In the genomic region with DNA sequence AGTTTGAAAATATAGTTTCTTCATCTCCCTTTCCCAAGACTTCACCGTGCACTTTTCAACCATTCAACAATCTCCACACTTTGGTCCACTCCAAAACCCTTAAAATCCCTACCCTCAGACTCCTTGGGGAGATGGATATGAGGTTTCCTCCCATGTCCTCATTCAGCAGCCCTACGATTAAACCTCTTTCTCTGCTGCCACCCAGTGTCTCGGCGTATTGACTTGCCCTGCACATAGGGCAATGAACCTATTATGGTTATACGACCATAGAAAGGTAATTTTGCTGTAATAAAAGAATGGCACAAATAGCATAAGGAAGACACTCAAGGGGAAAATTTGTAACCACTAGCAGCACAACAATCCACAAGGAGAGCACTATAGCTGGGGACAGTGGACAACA, we compare ENCODE assay signal across 12 cellular contexts.
DNase-seq lines count a peak whose midpoint lies in the region; ATAC-seq and TF ChIP-seq lines count a peak whose summit lies in the region.
"Had no signal": no experiment of that assay in that cellular context is flagged by ENCODE, and none has a peak within 500 bp of the region (broad histone marks: within the 10 kb centered on the region; RNA-seq: fewer than 3 reads in every experiment).

No MANE protein-coding gene starts in this region.

- H3K4me1 ChIP-seq in right atrium auricular region (no peaks in the 10 kb centered on the region), OCI-LY7 (ENCODE audit: insufficient read depth, low read length, poor library complexity, severe bottlenecking) (no peaks in the 10 kb centered on the region)
- H3K4me1 ChIP-seq: BLaER1 had no signal

- H4K20me1 ChIP-seq in OCI-LY7 (ENCODE audit: insufficient read depth, low read length) = no peaks in the 10 kb centered on the region
- H4K20me1 ChIP-seq: BLaER1 had no signal

- H3K27me3 ChIP-seq in right atrium auricular region = no peaks in the 10 kb centered on the region
- H3K27me3 ChIP-seq: BLaER1 had no signal

- H3K9me3 Mint-ChIP-seq in glutamatergic neuron (ENCODE audit: unreplicated experiment) = no peaks in the 10 kb centered on the region
- H3K9me3 Mint-ChIP-seq: stimulated activated naive CD8-positive, alpha-beta T cell treated with anti-CD3 and anti-CD28 coated beads, Interleukin-15, Interleukin-2, amounts not matched to agents 100 ng/mL and 50 ng/mL, for 24 hours had no signal

- no peak overlapping the region for H3K4me2 ChIP-seq in OCI-LY7 (ENCODE audit: low read length)
- H3K4me2 ChIP-seq: BLaER1 had no signal

- POLR2A ChIA-PET in OCI-LY7 (lab: Charles Lee) = no interaction called here

- ATAC-seq in left ventricle myocardium superior (peak; percentile 48), HG03097 (IDR thresholded peaks at IDR 0.05; ENCODE audit: low FRiP score, unreplicated experiment) (no peak), HG02981 (IDR thresholded peaks at IDR 0.05; ENCODE audit: unreplicated experiment) (no peak)
- ATAC-seq: activated T-cell treated with anti-CD3 and anti-CD28 coated beads, Interleukin-2, amount 50 U/mL, for 72 hours had no signal

- H3K27ac ChIP-seq in right atrium auricular region = no peak overlapping the region
- H3K27ac ChIP-seq in OCI-LY7 (ENCODE audit: low read depth, low read length, poor library complexity, severe bottlenecking) = no peak overlapping the region
- H3K27ac ChIP-seq: BLaER1 had no signal

- no peaks in the 10 kb centered on the region for H3K36me3 Mint-ChIP-seq in glutamatergic neuron (ENCODE audit: unreplicated experiment)

- H3K79me2 ChIP-seq in OCI-LY7 (ENCODE audit: insufficient read depth, low read depth, low read length) = no peaks in the 10 kb centered on the region

- BruUV-seq in OCI-LY7 (replicated peaks; lab: Mats Ljungman, UMichigan) = no TSS peak

- no peak overlapping the region for H2AFZ ChIP-seq in OCI-LY7 (ENCODE audit: low read length)

- H3K27me3 Mint-ChIP-seq in glutamatergic neuron (ENCODE audit: unreplicated experiment) = no peaks in the 10 kb centered on the region
- H3K27me3 Mint-ChIP-seq: IgD-negative memory B cell; stimulated activated naive CD8-positive, alpha-beta T cell treated with anti-CD3 and anti-CD28 coated beads, Interleukin-15, Interleukin-2, amounts not matched to agents 100 ng/mL and 50 ng/mL, for 24 hours had no signal

- peak; percentile 29 for DNase-seq in left ventricle myocardium superior
- DNase-seq in right atrium auricular region (ENCODE audit: low spot score) = no peak
- no peak for DNase-seq in OCI-LY7 (ENCODE audit: low spot score)
- DNase-seq in glutamatergic neuron = peak; percentile 13
- DNase-seq in stimulated activated CD8-positive, alpha-beta memory T cell treated with anti-CD3 and anti-CD28 coated beads, Interleukin-4, amount 100 ng/mL, for 48 hours = no peak
- DNase-seq in T-helper 1 cell = no peak
- DNase-seq: activated T-cell treated with anti-CD3 and anti-CD28 coated beads, Interleukin-2, amount 50 U/mL, for 72 hours had no signal

- no peaks in the 10 kb centered on the region for H3K36me3 ChIP-seq in right atrium auricular region
- H3K36me3 ChIP-seq in OCI-LY7 (ENCODE audit: insufficient read depth, low read length) = no peaks in the 10 kb centered on the region
- H3K36me3 ChIP-seq: BLaER1 had no signal

- no peaks in the 10 kb centered on the region for H3K9me3 ChIP-seq in right atrium auricular region
- H3K9me3 ChIP-seq in OCI-LY7 (ENCODE audit: low read length) = no peaks in the 10 kb centered on the region
- H3K9me3 ChIP-seq: BLaER1 had no signal

- TF ChIP-seq CTCF in right atrium auricular region (IDR thresholded peaks at IDR 0.05) (peak in 1 of 2 donors; percentile 23), OCI-LY7 (conservative IDR thresholded peaks at IDR 0.05; ENCODE audit: low read length) (0 out of 2 replicates have a peak, but pooled peaks have one; percentile 29), glutamatergic neuron (IDR thresholded peaks at IDR 0.05; ENCODE audit: partially characterized antibody, unreplicated experiment) (no peak)

- CTCF ChIA-PET in OCI-LY7 (lab: Charles Lee; ENCODE audit: unreplicated experiment) = no interaction called here

- H3K4me3 ChIP-seq in right atrium auricular region (no peak overlapping the region), OCI-LY7 (ENCODE audit: low read depth, low read length, poor library complexity, severe bottlenecking) (no peak overlapping the region)
- H3K4me3 ChIP-seq: BLaER1 had no signal

- no peak overlapping the region for H3K4me3 Mint-ChIP-seq in glutamatergic neuron (ENCODE audit: unreplicated experiment)
- H3K4me3 Mint-ChIP-seq: activated T-cell treated with anti-CD3 and anti-CD28 coated beads, Interleukin-2, amount 50 U/mL, for 72 hours; IgD-negative memory B cell; stimulated activated naive CD8-positive, alpha-beta T cell treated with anti-CD3 and anti-CD28 coated beads, Interleukin-15, Interleukin-2, amounts not matched to agents 100 ng/mL and 50 ng/mL, for 24 hours had no signal

- peaks cover 24% of the 10 kb centered on the region for H3K4me1 Mint-ChIP-seq in glutamatergic neuron (ENCODE audit: low read depth, unreplicated experiment)
- H3K4me1 Mint-ChIP-seq: IgD-negative memory B cell had no signal

- H3K27ac Mint-ChIP-seq in glutamatergic neuron (ENCODE audit: unreplicated experiment) = no peak overlapping the region
- H3K27ac Mint-ChIP-seq: activated T-cell treated with anti-CD3 and anti-CD28 coated beads, Interleukin-2, amount 50 U/mL, for 72 hours; IgD-negative memory B cell; stimulated activated naive CD8-positive, alpha-beta T cell treated with anti-CD3 and anti-CD28 coated beads, Interleukin-15, Interleukin-2, amounts not matched to agents 100 ng/mL and 50 ng/mL, for 24 hours had no signal

- H3K9me2 ChIP-seq in OCI-LY7 (ENCODE audit: insufficient read depth, low read length) = no peaks in the 10 kb centered on the region

- intact Hi-C loops in left ventricle myocardium superior (cut with micrococcal nuclease) (loop anchor here (10.0 kb wide), 1 partner anchor 1229 kb away; no protein-coding TSS in a partner anchor), OCI-LY7 (cut with micrococcal nuclease; ENCODE audit: unreplicated experiment) (no loop called here)

Comparison
In these comparisons a context has a peak if more than half of its experiments do, and no peak if none do; other contexts are left out.
1. DNase-seq: peak in left ventricle myocardium superior (single experiment) and glutamatergic neuron (single experiment); none in right atrium auricular region (single experiment), OCI-LY7 (single experiment), stimulated activated CD8-positive, alpha-beta memory T cell treated with anti-CD3 and anti-CD28 coated beads, Interleukin-4, amount 100 ng/mL, for 48 hours (single experiment) and T-helper 1 cell (0 of 5).